ENCODE assay signal across 19 cellular contexts in genomic region chr14:64549016-64549415, GRCh38. TPM values are rescaled to one million over a fixed set of nuclear protein-coding genes. Genes with fewer than 3 reads are reported as not detected.
DNase-seq lines count a peak whose midpoint lies in the region; ATAC-seq and TF ChIP-seq lines count a peak whose summit lies in the region.
"Had no signal": no experiment of that assay in that cellular context is flagged by ENCODE, and none has a peak within 500 bp of the region (broad histone marks: within the 10 kb centered on the region; RNA-seq: fewer than 3 reads in every experiment).

No MANE protein-coding gene starts in this region.

- ATAC-seq in activated naive CD8-positive, alpha-beta T cell treated with anti-CD3 and anti-CD28 coated beads, Interleukin-2, amount 10 ng/mL, durations not matched to agents 7 days and 5 days (ENCODE audit: low read depth), result no peak
- ATAC-seq in activated naive CD4-positive, alpha-beta T cell treated with anti-CD3 and anti-CD28 coated beads, Interleukin-2, amount 50 U/mL, for 72 hours, result no peak
- ATAC-seq in GM18907 (IDR thresholded peaks at IDR 0.05; ENCODE audit: unreplicated experiment), result no peak
- ATAC-seq: PC-3, SK-N-SH treated with all-trans-retinoic acid at 6 μM for 48 hours had no signal

- no peaks in the 10 kb centered on the region for H3K9me3 Mint-ChIP-seq in activated naive CD4-positive, alpha-beta T cell treated with anti-CD3 and anti-CD28 coated beads, Interleukin-2, amount 50 U/mL, for 24 hours
- no peaks in the 10 kb centered on the region for H3K9me3 Mint-ChIP-seq in activated naive CD8-positive, alpha-beta T cell treated with anti-CD3 and anti-CD28 coated beads, Interleukin-2, amount 10 ng/mL, durations not matched to agents 7 days and 5 days
- H3K9me3 Mint-ChIP-seq in immature natural killer cell (no peaks in the 10 kb centered on the region), type B pancreatic cell (no peaks in the 10 kb centered on the region)
- no peaks in the 10 kb centered on the region for H3K9me3 Mint-ChIP-seq in activated naive CD4-positive, alpha-beta T cell treated with anti-CD3 and anti-CD28 coated beads, Interleukin-2, amount 50 U/mL, for 72 hours
- H3K9me3 Mint-ChIP-seq: neural crest cell had no signal

- H3K4me3 Mint-ChIP-seq in activated naive CD4-positive, alpha-beta T cell treated with anti-CD3 and anti-CD28 coated beads, Interleukin-2, amount 50 U/mL, for 24 hours, result peak overlapping the region; percentile 27
- H3K4me3 Mint-ChIP-seq in activated naive CD8-positive, alpha-beta T cell treated with anti-CD3 and anti-CD28 coated beads, Interleukin-2, amount 10 ng/mL, durations not matched to agents 7 days and 5 days, result peak overlapping the region; percentile 47
- H3K4me3 Mint-ChIP-seq in immature natural killer cell (peak overlapping the region; percentile 61 to 77 (median 72)), type B pancreatic cell (peak overlapping the region; percentile 41)
- H3K4me3 Mint-ChIP-seq: neural crest cell had no signal

- no peaks in the 10 kb centered on the region for H3K36me3 ChIP-seq in SJCRH30
- H3K36me3 ChIP-seq: esophagus squamous epithelium, right lobe of liver had no signal

- no peak for TF ChIP-seq CTCF in type B pancreatic cell (conservative IDR thresholded peaks at IDR 0.05)

- no peak overlapping the region for H3K27ac Mint-ChIP-seq in activated naive CD4-positive, alpha-beta T cell treated with anti-CD3 and anti-CD28 coated beads, Interleukin-2, amount 50 U/mL, for 24 hours
- no peak overlapping the region for H3K27ac Mint-ChIP-seq in activated naive CD8-positive, alpha-beta T cell treated with anti-CD3 and anti-CD28 coated beads, Interleukin-2, amount 10 ng/mL, durations not matched to agents 7 days and 5 days
- H3K27ac Mint-ChIP-seq in immature natural killer cell (no peak overlapping the region), type B pancreatic cell (no peak overlapping the region)
- no peak overlapping the region for H3K27ac Mint-ChIP-seq in activated naive CD4-positive, alpha-beta T cell treated with anti-CD3 and anti-CD28 coated beads, Interleukin-2, amount 50 U/mL, for 72 hours

- H3K4me1 ChIP-seq in SJCRH30, result no peaks in the 10 kb centered on the region

- POLR2A ChIA-PET in activated naive CD8-positive, alpha-beta T cell treated with anti-CD3 and anti-CD28 coated beads, Interleukin-2, amount 10 ng/mL, durations not matched to agents 7 days and 5 days (lab: Charles Lee), result interaction anchor here (0.5 kb wide), 1 partner anchor 264 kb away, joined by 4 read pairs; no protein-coding TSS in a partner anchor

- H3K9me3 ChIP-seq in SJCRH30 (replicated peaks), result no peaks in the 10 kb centered on the region
- H3K9me3 ChIP-seq: esophagus squamous epithelium, right lobe of liver had no signal

- no peak overlapping the region for H3K27ac ChIP-seq in SJCRH30
- H3K27ac ChIP-seq: right lobe of liver had no signal

- H3K4me1 Mint-ChIP-seq in activated naive CD4-positive, alpha-beta T cell treated with anti-CD3 and anti-CD28 coated beads, Interleukin-2, amount 50 U/mL, for 24 hours, result peaks cover 14% of the 10 kb centered on the region
- peaks cover 11% of the 10 kb centered on the region for H3K4me1 Mint-ChIP-seq in activated naive CD8-positive, alpha-beta T cell treated with anti-CD3 and anti-CD28 coated beads, Interleukin-2, amount 10 ng/mL, durations not matched to agents 7 days and 5 days
- peaks cover 14 to 18% of the 10 kb centered on the region in 2 donors for H3K4me1 Mint-ChIP-seq in immature natural killer cell
- peaks cover 12% of the 10 kb centered on the region for H3K4me1 Mint-ChIP-seq in type B pancreatic cell (ENCODE audit: unreplicated experiment)
- H3K4me1 Mint-ChIP-seq: neural crest cell had no signal

- H3K4me3 ChIP-seq in SJCRH30, result no peak overlapping the region

- no peaks in the 10 kb centered on the region for H3K36me3 Mint-ChIP-seq in activated naive CD4-positive, alpha-beta T cell treated with anti-CD3 and anti-CD28 coated beads, Interleukin-2, amount 50 U/mL, for 24 hours
- H3K36me3 Mint-ChIP-seq in activated naive CD8-positive, alpha-beta T cell treated with anti-CD3 and anti-CD28 coated beads, Interleukin-2, amount 10 ng/mL, durations not matched to agents 7 days and 5 days, result peaks cover 3% of the 10 kb centered on the region
- peaks cover 0 to 3% (median 0%) of the 10 kb centered on the region in 3 donors for H3K36me3 Mint-ChIP-seq in immature natural killer cell
- H3K36me3 Mint-ChIP-seq in type B pancreatic cell, result no peaks in the 10 kb centered on the region
- H3K36me3 Mint-ChIP-seq in activated naive CD4-positive, alpha-beta T cell treated with anti-CD3 and anti-CD28 coated beads, Interleukin-2, amount 50 U/mL, for 72 hours, result no peaks in the 10 kb centered on the region

- no peak for DNase-seq in activated naive CD4-positive, alpha-beta T cell (lab: John Stamatoyannopoulos, UW)
- DNase-seq in activated naive CD8-positive, alpha-beta T cell treated with anti-CD3 and anti-CD28 coated beads, Interleukin-2, amount 10 ng/mL, durations not matched to agents 7 days and 5 days, result no peak
- DNase-seq in immature natural killer cell (no peak), type B pancreatic cell (ENCODE audit: extremely low spot score, unreplicated experiment) (no peak), SJCRH30 (no peak)
- no peak for DNase-seq in activated naive CD4-positive, alpha-beta T cell treated with anti-CD3 and anti-CD28 coated beads, Interleukin-2, amount 50 U/mL, for 72 hours (ENCODE audit: low spot score in 2 of 2)
- DNase-seq: amniotic stem cell, cortex of kidney, esophagus squamous epithelium, GOT3, hippocampal formation, NCI-H446, PC-3 had no signal

- H3K27me3 ChIP-seq in SJCRH30, result no peaks in the 10 kb centered on the region; the same call in 1 of the 2 replicates

- H3K27me3 Mint-ChIP-seq in activated naive CD4-positive, alpha-beta T cell treated with anti-CD3 and anti-CD28 coated beads, Interleukin-2, amount 50 U/mL, for 24 hours, result no peaks in the 10 kb centered on the region
- peaks cover 66% of the 10 kb centered on the region for H3K27me3 Mint-ChIP-seq in activated naive CD8-positive, alpha-beta T cell treated with anti-CD3 and anti-CD28 coated beads, Interleukin-2, amount 10 ng/mL, durations not matched to agents 7 days and 5 days
- H3K27me3 Mint-ChIP-seq in immature natural killer cell (ENCODE audit: low read depth in 3 of 3), result peaks cover 7 to 11% (median 9%) of the 10 kb centered on the region in 3 donors
- H3K27me3 Mint-ChIP-seq in type B pancreatic cell, result peaks cover 20% of the 10 kb centered on the region

RNA-seq across cellular contexts. Expression of gene PPP1R36, which starts 0.7 kb away (rescaled TPM):
- under 1 TPM; 0.28 to 0.69 TPM for total RNA-seq in activated naive CD8-positive, alpha-beta T cell treated with anti-CD3 and anti-CD28 coated beads, Interleukin-2, amount 10 ng/mL, durations not matched to agents 7 days and 5 days
- polyA plus RNA-seq in immature natural killer cell, result under 1 TPM in 2 of 3 donors, not detected in 1; 0.47 to 0.81 TPM
- total RNA-seq in type B pancreatic cell (ENCODE audit: low replicate concordance), result 0.57 and 0.70 TPM in 2 replicates
- 0.24 and 0.56 TPM in 2 replicates for total RNA-seq in SJCRH30 (2014; rRNA removed; shearing (Covaris generic))
- total RNA-seq in activated naive CD4-positive, alpha-beta T cell treated with anti-CD3 and anti-CD28 coated beads, Interleukin-2, amount 50 U/mL, for 72 hours, result not detected
- total RNA-seq: left ventricle myocardium superior had no signal

RNA-seq across cellular contexts. Expression of gene HSPA2, which starts 8.5 kb away (rescaled TPM):
- 1 to 10 TPM; 3.3 to 4.0 TPM for total RNA-seq in activated naive CD8-positive, alpha-beta T cell treated with anti-CD3 and anti-CD28 coated beads, Interleukin-2, amount 10 ng/mL, durations not matched to agents 7 days and 5 days
- polyA plus RNA-seq in immature natural killer cell, result 1 to 10 TPM in 1 of 3 donors, under 1 TPM in 2; 0.11 to 1.2 (median 0.73) TPM
- total RNA-seq in type B pancreatic cell (ENCODE audit: low replicate concordance), result 1.5 and 1.9 TPM in 2 replicates
- 1.8 and 1.9 TPM in 2 replicates for total RNA-seq in SJCRH30 (2014; rRNA removed; shearing (Covaris generic))
- total RNA-seq in activated naive CD4-positive, alpha-beta T cell treated with anti-CD3 and anti-CD28 coated beads, Interleukin-2, amount 50 U/mL, for 72 hours, result 1 to 10 TPM; 4.1 to 8.2 TPM

RNA-seq across cellular contexts. Expression of gene ZBTB1, which starts 44.4 kb away (rescaled TPM):
- total RNA-seq in activated naive CD8-positive, alpha-beta T cell treated with anti-CD3 and anti-CD28 coated beads, Interleukin-2, amount 10 ng/mL, durations not matched to agents 7 days and 5 days, result 10 to 100 TPM; 84.1 to 86.7 TPM
- polyA plus RNA-seq in immature natural killer cell, result 100 to 1,000 TPM in 1 of 3 donors, 10 to 100 TPM in 2; 53.5 to 123 (median 70.9) TPM
- 33.5 and 43.2 TPM in 2 replicates for total RNA-seq in type B pancreatic cell (ENCODE audit: low replicate concordance)
- total RNA-seq in SJCRH30 (2014; rRNA removed; shearing (Covaris generic)), result 30.1 and 37.3 TPM in 2 replicates
- total RNA-seq in activated naive CD4-positive, alpha-beta T cell treated with anti-CD3 and anti-CD28 coated beads, Interleukin-2, amount 50 U/mL, for 72 hours, result 10 to 100 TPM; 49.6 to 69.7 TPM

RNA-seq across cellular contexts. Expression of gene ZBTB25, which starts 45.4 kb away (rescaled TPM):
- total RNA-seq in activated naive CD8-positive, alpha-beta T cell treated with anti-CD3 and anti-CD28 coated beads, Interleukin-2, amount 10 ng/mL, durations not matched to agents 7 days and 5 days, result 10 to 100 TPM; 51.2 to 55.3 TPM
- polyA plus RNA-seq in immature natural killer cell, result 10 to 100 TPM in 2 of 3 donors, 1 to 10 TPM in 1; 9.9 to 23.1 (median 15.3) TPM
- total RNA-seq in type B pancreatic cell (ENCODE audit: low replicate concordance), result 7.6 and 11.3 TPM in 2 replicates
- total RNA-seq in SJCRH30 (2014; rRNA removed; shearing (Covaris generic)), result 4.8 and 7.0 TPM in 2 replicates
- 10 to 100 TPM; 38.1 to 50.7 TPM for total RNA-seq in activated naive CD4-positive, alpha-beta T cell treated with anti-CD3 and anti-CD28 coated beads, Interleukin-2, amount 50 U/mL, for 72 hours
